In the genomic region with DNA sequence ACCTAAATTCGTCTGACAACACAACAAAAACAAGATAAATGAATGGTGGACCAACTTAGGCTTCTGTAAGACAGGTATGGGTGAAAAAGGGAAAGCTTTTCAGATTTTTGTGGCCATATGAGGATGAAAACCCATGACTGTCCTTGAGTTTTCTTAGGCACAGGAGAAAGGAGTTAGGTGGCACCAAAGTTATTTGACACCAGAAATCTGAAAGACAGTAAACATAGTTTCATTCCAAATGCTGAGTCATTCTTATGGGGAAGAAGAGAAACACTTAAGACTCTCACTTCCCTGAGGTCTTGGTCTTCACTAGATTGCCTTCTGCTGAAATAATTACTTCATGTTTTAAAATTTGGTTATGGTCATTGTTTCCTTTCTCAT, we compare ENCODE assay signal across 9 cellular contexts. TPM values are rescaled to one million over a fixed set of nuclear protein-coding genes. Genes with fewer than 3 reads are reported as not detected.
DNase-seq lines count a peak whose midpoint lies in the region; ATAC-seq, FAIRE-seq and TF ChIP-seq lines count a peak whose summit lies in the region.
"Had no signal": no experiment of that assay in that cellular context is flagged by ENCODE, and none has a peak within 500 bp of the region (broad histone marks: within the 10 kb centered on the region; RNA-seq: fewer than 3 reads in every experiment).

No MANE protein-coding gene starts in this region.

- intact Hi-C loops in pancreas (cut with DNase I) = no loop called here
- intact Hi-C loops in transverse colon (cut with DNase I; ENCODE audit: low total_unique reads) = no loop called here

- ATAC-seq in GM21825 (IDR thresholded peaks at IDR 0.05; ENCODE audit: unreplicated experiment) (peak; percentile 75), pancreas (peak in 3 of 4 donors; percentile 34 to 60 (median 57))

- H3K27ac ChIP-seq in HUES6 (ENCODE audit: low read depth, low read length) (peak overlapping the region; percentile 35; the same call in 1 of the 2 replicates), astrocyte (ENCODE audit: low read depth, low read length) (no peak overlapping the region), pancreas (peak overlapping the region in 2 of 4 donors; percentile 1 to 35), transverse colon (peak overlapping the region in 1 of 4 donors; percentile 2)

- H3K27me3 ChIP-seq in HUES6 (ENCODE audit: control insufficient read depth, insufficient read depth, low read length) (no peaks in the 10 kb centered on the region), astrocyte (ENCODE audit: insufficient read depth, low read length) (no peaks in the 10 kb centered on the region), pancreas (no peaks in the 10 kb centered on the region), transverse colon (no peaks in the 10 kb centered on the region)

- H3K27ac Mint-ChIP-seq in astrocyte (ENCODE audit: unreplicated experiment) = peak overlapping the region; percentile 69
- H3K27ac Mint-ChIP-seq: naive B cell had no signal

- no peak overlapping the region for H2AFZ ChIP-seq in astrocyte (ENCODE audit: low read depth, low read length)

- no peaks in the 10 kb centered on the region for H3K9me3 Mint-ChIP-seq in astrocyte (ENCODE audit: unreplicated experiment)
- H3K9me3 Mint-ChIP-seq: naive B cell had no signal

- H3K9me3 ChIP-seq in HUES6 (ENCODE audit: control insufficient read depth, insufficient read depth, low read depth, low read length) (no peaks in the 10 kb centered on the region), astrocyte (ENCODE audit: insufficient read depth, low read depth, low read length) (no peaks in the 10 kb centered on the region), pancreas (no peaks in the 10 kb centered on the region), transverse colon (no peaks in the 10 kb centered on the region)

- peaks cover 26% of the 10 kb centered on the region for H3K4me1 Mint-ChIP-seq in astrocyte (ENCODE audit: low read depth, unreplicated experiment)

- no peaks in the 10 kb centered on the region for H3K79me2 ChIP-seq in astrocyte (ENCODE audit: insufficient read depth, low read length)

- peak; percentile 70 for DNase-seq in GM13977 (ENCODE audit: low spot score)
- peak; percentile 66 for DNase-seq in astrocyte (ENCODE audit: low read depth)
- no peak for DNase-seq in pancreas
- DNase-seq in transverse colon = no peak
- DNase-seq in stimulated activated CD4-positive, alpha-beta T cell treated with anti-CD3 and anti-CD28 coated beads, Interleukin-4, amount 100 ng/mL, for 24 hours = no peak
- DNase-seq in effector CD4-positive, alpha-beta T cell = no peak
- DNase-seq: naive B cell had no signal

- H3K36me3 ChIP-seq in HUES6 (ENCODE audit: control insufficient read depth, insufficient read depth, low read length) (no peaks in the 10 kb centered on the region), astrocyte (ENCODE audit: insufficient read depth, low read length) (no peaks in the 10 kb centered on the region), pancreas (no peaks in the 10 kb centered on the region), transverse colon (no peaks in the 10 kb centered on the region)

- WGBS in pancreas, 2 donors = 57 to 81% methylated on average over 1 of the region's 1 CpG
- 70% methylated on average over 1 of the region's 1 CpG; no CpG with 5 or more reads in 1 of the 2 donors for WGBS in transverse colon (ENCODE audit: low coverage in 1 of 2), 2 donors

- H3K27me3 Mint-ChIP-seq in astrocyte (ENCODE audit: low read depth, unreplicated experiment) = no peaks in the 10 kb centered on the region
- H3K27me3 Mint-ChIP-seq: naive B cell had no signal

- no peak for TF ChIP-seq POLR2A in transverse colon (IDR thresholded peaks at IDR 0.05)

- H3K4me2 ChIP-seq in astrocyte (ENCODE audit: low read length) = peak overlapping the region; percentile 25

- no peak for TF ChIP-seq CTCF in GM13977 (IDR thresholded peaks at IDR 0.05; ENCODE audit: extremely low read depth, insufficient read depth, missing control alignments)
- TF ChIP-seq CTCF in astrocyte (IDR thresholded peaks at IDR 0.05; ENCODE audit: insufficient read depth, low read depth, low read length) = no peak
- no peak for TF ChIP-seq CTCF in pancreas (IDR thresholded peaks at IDR 0.05)
- no peak for TF ChIP-seq CTCF in transverse colon (IDR thresholded peaks at IDR 0.05)

- no peak for TF ChIP-seq EP300 in transverse colon (IDR thresholded peaks at IDR 0.05; ENCODE audit: low read depth)

- in situ Hi-C loops in GM13977 (cut with MboI; ENCODE audit: low pct_unique_long_range_greater_than_20kb, low sequenced_read_pairs, unreplicated experiment) (no loop called here), transverse colon (cut with MboI; ENCODE audit: low pct_ligation_motif_present in 1 of 4, low pct_unique_long_range_greater_than_20kb in 1 of 4, low sequenced_read_pairs in 3 of 4) (loop anchor here in 2 of 4 donors (25.0 kb wide), 1 partner anchor 94 kb away; a partner anchor contains a TSS)

- H3K4me1 ChIP-seq in HUES6 (ENCODE audit: control insufficient read depth, insufficient read depth, low read length) (peaks cover 16% of the 10 kb centered on the region), astrocyte (ENCODE audit: insufficient read depth, low read length) (peaks cover 25% of the 10 kb centered on the region), pancreas (peaks cover 0 to 10% (median 5%) of the 10 kb centered on the region in 3 donors), transverse colon (peaks cover 0 to 16% (median 14%) of the 10 kb centered on the region in 4 donors)

- H3K4me3 ChIP-seq in HUES6 (ENCODE audit: low read depth, low read length) (no peak overlapping the region), astrocyte (ENCODE audit: insufficient read depth, low read depth, low read length) (no peak overlapping the region), pancreas (no peak overlapping the region), transverse colon (no peak overlapping the region)

- H3K9ac ChIP-seq in HUES6 (ENCODE audit: low read length) (no peak overlapping the region), astrocyte (ENCODE audit: low read length) (no peak overlapping the region)

- H3K36me3 Mint-ChIP-seq in astrocyte (ENCODE audit: low read depth, unreplicated experiment) = no peaks in the 10 kb centered on the region
- H3K36me3 Mint-ChIP-seq: naive B cell had no signal

- H4K20me1 ChIP-seq in astrocyte (ENCODE audit: insufficient read depth, low read length) = no peaks in the 10 kb centered on the region

- peak overlapping the region; percentile 2 for H3K4me3 Mint-ChIP-seq in astrocyte (ENCODE audit: unreplicated experiment)

- peak; percentile 69 for FAIRE-seq in astrocyte (lab: Jason Lieb, UNC)
- FAIRE-seq in pancreas (lab: Jason Lieb, UNC) = no peak

RNA-seq across cellular contexts. Expression of a gene that starts 5.2 kb away (rescaled TPM):
- total RNA-seq in astrocyte (27.5 and 29.0 TPM in 2 replicates), pancreas (10 to 100 TPM in 4 of 6 donors, 1 to 10 TPM in 2; 7.9 to 17.7 (median 12.9) TPM), transverse colon (100 to 1,000 TPM in 2 of 4 donors, 10 to 100 TPM in 2; 65.5 to 161 (median 98.6) TPM)
- polyA plus RNA-seq in pancreas = 1 to 10 TPM; 2.8 to 7.4 TPM

Comparison
In these comparisons a context has a peak if more than half of its experiments do, and no peak if none do; other contexts are left out.
1. DNase-seq: peak in GM13977 (single experiment) and astrocyte (single experiment); none in pancreas (0 of 6), transverse colon (single experiment), stimulated activated CD4-positive, alpha-beta T cell treated with anti-CD3 and anti-CD28 coated beads, Interleukin-4, amount 100 ng/mL, for 24 hours (single experiment) and effector CD4-positive, alpha-beta T cell (single experiment).